9 cellular contexts compared by ENCODE assay signal in the genomic region with DNA sequence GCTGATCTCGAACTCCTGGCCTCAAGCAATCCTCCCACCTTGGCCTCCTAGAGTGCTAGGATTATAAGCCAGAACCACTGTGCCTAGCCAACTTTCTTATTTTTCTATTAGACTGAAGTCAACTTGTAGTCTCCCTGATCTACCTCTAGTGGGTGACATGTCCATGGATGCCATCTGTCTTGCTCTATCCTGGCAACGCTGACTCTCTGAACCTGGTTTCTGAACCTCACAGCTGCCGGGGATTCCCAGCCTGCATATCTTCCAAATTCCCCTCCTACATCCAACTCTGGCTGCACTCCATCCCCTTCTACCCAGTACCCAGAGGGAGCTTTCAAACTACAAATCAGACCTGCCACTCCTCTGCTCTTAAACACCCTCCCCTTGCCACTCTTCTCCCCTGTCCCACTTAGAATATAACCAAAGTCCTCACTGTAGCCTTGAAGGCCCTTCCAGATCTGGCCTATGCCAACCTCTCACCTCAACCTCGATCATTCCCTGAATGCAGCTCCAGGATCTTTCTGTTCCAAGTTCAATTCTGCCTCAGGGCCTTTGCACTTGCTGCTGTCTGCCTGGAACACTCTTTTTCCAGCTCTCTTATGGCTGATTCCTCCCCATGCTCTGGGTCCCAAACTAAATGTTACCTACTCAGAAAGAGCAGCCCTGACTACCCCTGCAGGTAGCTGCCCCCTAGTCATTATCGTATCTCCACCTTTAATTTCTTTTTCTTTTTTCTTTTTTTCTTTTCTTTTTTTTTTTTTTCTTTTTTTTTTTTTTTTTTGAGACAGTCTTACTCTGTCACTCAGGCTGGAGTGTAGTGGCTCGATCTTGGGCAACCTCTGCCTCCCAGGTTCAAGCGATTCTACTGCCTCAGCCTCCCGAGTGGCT. TPM values are rescaled to one million over a fixed set of nuclear protein-coding genes. Genes with fewer than 3 reads are reported as not detected.
A peak's percentile ranks its signal among the peaks of the same experiment; 100 is the strongest.
DNase-seq lines count a peak whose midpoint lies in the region; ATAC-seq and TF ChIP-seq lines count a peak whose summit lies in the region.
"Had no signal": no experiment of that assay in that cellular context is flagged by ENCODE, and none has a peak within 500 bp of the region (broad histone marks: within the 10 kb centered on the region; RNA-seq: fewer than 3 reads in every experiment).

No MANE protein-coding gene starts in this region.

- H3K4me1 Mint-ChIP-seq in activated T-helper 17 cell treated with anti-CD3 and anti-CD28 coated beads, Interleukin-2, amount 50 U/mL, for 72 hours: peaks cover 9% of the 10 kb centered on the region
- H3K4me1 Mint-ChIP-seq in activated CD4-positive, alpha-beta memory T cell treated with anti-CD3 and anti-CD28 coated beads for 36 hours (ENCODE audit: low read depth): peaks cover 24% of the 10 kb centered on the region

- H3K36me3 Mint-ChIP-seq in activated T-helper 17 cell treated with anti-CD3 and anti-CD28 coated beads, Interleukin-2, amount 50 U/mL, for 72 hours (ENCODE audit: low read depth): peaks cover 27% of the 10 kb centered on the region
- peaks cover 29% of the 10 kb centered on the region for H3K36me3 Mint-ChIP-seq in activated CD4-positive, alpha-beta memory T cell treated with anti-CD3 and anti-CD28 coated beads for 36 hours

- TF ChIP-seq CTCF in GM12872 (IDR thresholded peaks at IDR 0.05; ENCODE audit: insufficient read depth, low read depth, low read length): peak; percentile 31; the same call in 2 of the 3 replicates
- no peak for TF ChIP-seq CTCF in mucosa of descending colon (IDR thresholded peaks at IDR 0.05)
- TF ChIP-seq CTCF in Peyer's patch (IDR thresholded peaks at IDR 0.05): peak in 1 of 6 experiments; percentile 9

- H3K36me3 ChIP-seq in mucosa of descending colon (ENCODE audit: low read depth): no peaks in the 10 kb centered on the region
- H3K36me3 ChIP-seq in Peyer's patch: peaks cover 0 to 8% (median 0%) of the 10 kb centered on the region in 3 donors

- no peaks in the 10 kb centered on the region for H3K27me3 Mint-ChIP-seq in activated T-helper 17 cell treated with anti-CD3 and anti-CD28 coated beads, Interleukin-2, amount 50 U/mL, for 72 hours
- H3K27me3 Mint-ChIP-seq in activated CD4-positive, alpha-beta memory T cell treated with anti-CD3 and anti-CD28 coated beads for 36 hours: no peaks in the 10 kb centered on the region

- H3K4me3 ChIP-seq in mucosa of descending colon (no peak overlapping the region), Peyer's patch (no peak overlapping the region)
- H3K4me3 ChIP-seq: SK-N-MC had no signal

- H3K9me3 Mint-ChIP-seq in activated T-helper 17 cell treated with anti-CD3 and anti-CD28 coated beads, Interleukin-2, amount 50 U/mL, for 72 hours: no peaks in the 10 kb centered on the region
- H3K9me3 Mint-ChIP-seq in activated CD4-positive, alpha-beta memory T cell treated with anti-CD3 and anti-CD28 coated beads for 36 hours: no peaks in the 10 kb centered on the region

- ATAC-seq in activated T-helper 17 cell treated with anti-CD3 and anti-CD28 coated beads, Interleukin-2, amount 50 U/mL, for 72 hours (replicated peaks): peak; percentile 23
- peak; percentile 22 for ATAC-seq in mucosa of descending colon

- POLR2A ChIA-PET in activated CD4-positive, alpha-beta memory T cell treated with anti-CD3 and anti-CD28 coated beads for 36 hours (lab: Charles Lee): interaction anchor here (0.6 kb wide), 1 partner anchor 13 kb away, joined by 3 read pairs; no protein-coding TSS in a partner anchor

- no peak overlapping the region for H3K4me3 Mint-ChIP-seq in activated T-helper 17 cell treated with anti-CD3 and anti-CD28 coated beads, Interleukin-2, amount 50 U/mL, for 72 hours
- H3K4me3 Mint-ChIP-seq in activated CD4-positive, alpha-beta memory T cell treated with anti-CD3 and anti-CD28 coated beads for 36 hours: no peak overlapping the region

- no peaks in the 10 kb centered on the region for H3K27me3 ChIP-seq in Peyer's patch

- DNase-seq in mucosa of descending colon (no peak), Peyer's patch (no peak)
- no peak for DNase-seq in activated naive CD4-positive, alpha-beta T cell treated with Interleukin-2 at 50 U/mL for 16 hours
- no peak for DNase-seq in activated CD4-positive, alpha-beta memory T cell treated with anti-CD3 and anti-CD28 coated beads for 36 hours
- DNase-seq: activated T-cell treated with anti-CD3 and anti-CD28 coated beads, Interleukin-2, amount 50 U/mL, for 1 hour; naive B cell had no signal

- TF ChIP-seq POLR2A in Peyer's patch (IDR thresholded peaks at IDR 0.05): no peak

- intact Hi-C loops in mucosa of descending colon (cut with DNase I, micrococcal nuclease): no loop called here
- intact Hi-C loops in activated CD4-positive, alpha-beta memory T cell treated with anti-CD3 and anti-CD28 coated beads for 36 hours (cut with micrococcal nuclease): no loop called here

- H3K9me3 ChIP-seq in mucosa of descending colon (no peaks in the 10 kb centered on the region), Peyer's patch (no peaks in the 10 kb centered on the region)

- H3K4me1 ChIP-seq in mucosa of descending colon (ENCODE audit: low read depth) (no peaks in the 10 kb centered on the region), Peyer's patch (peaks cover 0 to 9% (median 2%) of the 10 kb centered on the region in 4 donors)

- CTCF ChIA-PET in activated CD4-positive, alpha-beta memory T cell treated with anti-CD3 and anti-CD28 coated beads for 36 hours (lab: Charles Lee): no interaction called here

- H3K27ac Mint-ChIP-seq in activated T-helper 17 cell treated with anti-CD3 and anti-CD28 coated beads, Interleukin-2, amount 50 U/mL, for 72 hours: no peak overlapping the region
- no peak overlapping the region for H3K27ac Mint-ChIP-seq in activated CD4-positive, alpha-beta memory T cell treated with anti-CD3 and anti-CD28 coated beads for 36 hours

- H3K27ac ChIP-seq in Peyer's patch: no peak overlapping the region
- H3K27ac ChIP-seq: SK-N-MC had no signal

RNA-seq across cellular contexts. Expression of gene CLIP3, which starts 2.2 kb away (rescaled TPM):
- total RNA-seq in activated T-helper 17 cell treated with anti-CD3 and anti-CD28 coated beads, Interleukin-2, amount 50 U/mL, for 72 hours: 1 to 10 TPM in 1 of 2 donors, under 1 TPM in 1; 0.89 to 7.1 TPM
- total RNA-seq in mucosa of descending colon: 10 to 100 TPM in 1 of 3 donors, 1 to 10 TPM in 2; 4.6 to 68.9 (median 8.1) TPM
- 1 to 10 TPM; 1.8 to 9.8 (median 5.2) TPM for total RNA-seq in Peyer's patch
- under 1 TPM; 0.12 to 0.44 TPM for total RNA-seq in activated CD4-positive, alpha-beta memory T cell treated with anti-CD3 and anti-CD28 coated beads for 36 hours

RNA-seq across cellular contexts. Expression of gene ALKBH6, which starts 16.5 kb away (rescaled TPM):
- 10 to 100 TPM; 39.1 to 69.6 TPM for total RNA-seq in activated T-helper 17 cell treated with anti-CD3 and anti-CD28 coated beads, Interleukin-2, amount 50 U/mL, for 72 hours
- 10 to 100 TPM; 20.2 to 24.1 (median 22.0) TPM for total RNA-seq in mucosa of descending colon
- total RNA-seq in Peyer's patch: 10 to 100 TPM; 26.4 to 56.9 (median 39.8) TPM
- total RNA-seq in activated CD4-positive, alpha-beta memory T cell treated with anti-CD3 and anti-CD28 coated beads for 36 hours: 10 to 100 TPM; 40.9 to 44.7 TPM

RNA-seq across cellular contexts. Expression of gene SYNE4, which starts 21.9 kb away (rescaled TPM):
- 1 to 10 TPM; 1.5 to 3.9 TPM for total RNA-seq in activated T-helper 17 cell treated with anti-CD3 and anti-CD28 coated beads, Interleukin-2, amount 50 U/mL, for 72 hours
- total RNA-seq in mucosa of descending colon (1 to 10 TPM; 3.5 to 7.9 (median 6.9) TPM), Peyer's patch (1 to 10 TPM in 2 of 4 donors, under 1 TPM in 1, not detected in 1; 0.67 to 6.8 (median 6.1) TPM)
- total RNA-seq in activated CD4-positive, alpha-beta memory T cell treated with anti-CD3 and anti-CD28 coated beads for 36 hours: 1 to 10 TPM; 2.0 to 2.9 TPM

RNA-seq across cellular contexts. Expression of gene THAP8, which starts 23.6 kb away (rescaled TPM):
- 1 to 10 TPM; 2.3 to 7.9 TPM for total RNA-seq in activated T-helper 17 cell treated with anti-CD3 and anti-CD28 coated beads, Interleukin-2, amount 50 U/mL, for 72 hours
- total RNA-seq in mucosa of descending colon (10 to 100 TPM in 1 of 3 donors, 1 to 10 TPM in 2; 3.7 to 10.1 (median 4.4) TPM), Peyer's patch (10 to 100 TPM in 2 of 4 donors, 1 to 10 TPM in 2; 4.9 to 12.4 (median 8.2) TPM)
- 1 to 10 TPM; 2.1 to 2.2 TPM for total RNA-seq in activated CD4-positive, alpha-beta memory T cell treated with anti-CD3 and anti-CD28 coated beads for 36 hours

RNA-seq across cellular contexts. Expression of gene WDR62, which starts 24.2 kb away (rescaled TPM):
- 10 to 100 TPM; 19.3 to 33.2 TPM for total RNA-seq in activated T-helper 17 cell treated with anti-CD3 and anti-CD28 coated beads, Interleukin-2, amount 50 U/mL, for 72 hours
- total RNA-seq in mucosa of descending colon: 1 to 10 TPM; 1.6 to 4.1 (median 1.9) TPM
- 10 to 100 TPM in 1 of 4 donors, 1 to 10 TPM in 3; 1.1 to 15.7 (median 2.9) TPM for total RNA-seq in Peyer's patch
- total RNA-seq in activated CD4-positive, alpha-beta memory T cell treated with anti-CD3 and anti-CD28 coated beads for 36 hours: 10 to 100 TPM; 16.8 to 17.7 TPM
